ENCODE assay signal across 19 cellular contexts in the genomic region with DNA sequence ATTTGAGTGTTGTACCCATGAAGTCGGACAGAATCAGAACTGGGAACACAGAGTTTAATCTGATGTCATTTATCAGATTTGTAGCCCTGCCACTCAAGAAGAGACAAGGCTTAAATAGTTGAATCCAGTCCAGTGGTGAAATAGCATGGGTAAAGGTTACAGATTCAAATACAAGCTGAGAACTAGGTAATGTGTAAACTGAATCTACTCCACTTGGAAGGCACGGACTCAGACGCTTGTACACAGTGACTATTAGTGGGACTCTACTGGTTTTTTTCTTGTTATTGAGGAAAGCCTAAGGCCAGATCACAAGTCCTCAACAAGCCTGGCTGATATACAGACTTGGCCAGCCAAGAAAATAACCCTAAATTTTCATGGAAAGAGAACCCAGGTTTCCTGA.
DNase-seq lines count a peak whose midpoint lies in the region; ATAC-seq and TF ChIP-seq lines count a peak whose summit lies in the region.
"Had no signal": no experiment of that assay in that cellular context is flagged by ENCODE, and none has a peak within 500 bp of the region (broad histone marks: within the 10 kb centered on the region; RNA-seq: fewer than 3 reads in every experiment).

No MANE protein-coding gene starts in this region.

- H3K9me3 ChIP-seq in body of pancreas = no peaks in the 10 kb centered on the region
- H3K9me3 ChIP-seq in upper lobe of right lung = no peaks in the 10 kb centered on the region
- H3K9me3 ChIP-seq: BLaER1 treated with 17β-estradiol and CSF1 and Interleukin-3, amounts not matched to agents 10 nM and 100 nM had no signal

- H3K4me1 ChIP-seq in body of pancreas (peaks cover 9% of the 10 kb centered on the region), upper lobe of right lung (no peaks in the 10 kb centered on the region)

- 56 to 69% methylated on average over 3 of the region's 3 CpGs for WGBS in body of pancreas, 2 donors

- H3K27ac ChIP-seq in body of pancreas (peak overlapping the region in 1 of 4 donors; percentile 24), upper lobe of right lung (no peak overlapping the region)
- H3K27ac ChIP-seq: BLaER1 treated with 17β-estradiol and CSF1 and Interleukin-3, amounts not matched to agents 10 nM and 100 nM; HL-60 had no signal

- no peak for DNase-seq in body of pancreas
- no peak for DNase-seq in endothelial cell (ENCODE audit: low spot score)
- DNase-seq in upper lobe of right lung = no peak
- no peak for DNase-seq in GM20000 (ENCODE audit: low spot score)
- DNase-seq in SK-N-DZ (ENCODE audit: low spot score) = no peak
- DNase-seq: CD8-positive, alpha-beta memory T cell; COR-L47; DMS 273 treated with DMSO at 0.1 percent for 48 hours; DMS53; DND-41; EL; HCEC 1CT; IMR-90 had no signal

- intact Hi-C loops in body of pancreas (cut with DNase I) = no loop called here
- intact Hi-C loops in upper lobe of right lung (cut with DNase I) = no loop called here

- peaks cover 0 to 2% of the 10 kb centered on the region in 2 donors for H3K36me3 ChIP-seq in body of pancreas (replicated peaks in 1 of 2; ENCODE audit: insufficient read depth in 1 of 2, low read depth in 2 of 2)
- no peaks in the 10 kb centered on the region for H3K36me3 ChIP-seq in upper lobe of right lung
- H3K36me3 ChIP-seq: BLaER1 treated with 17β-estradiol and CSF1 and Interleukin-3, amounts not matched to agents 10 nM and 100 nM had no signal

- peaks cover 11% of the 10 kb centered on the region for H3K36me3 Mint-ChIP-seq in endothelial cell (ENCODE audit: low read depth, unreplicated experiment)
- H3K36me3 Mint-ChIP-seq in nephron (ENCODE audit: low read depth) = peaks cover 64% of the 10 kb centered on the region
- H3K36me3 Mint-ChIP-seq: CD8-positive, alpha-beta memory T cell had no signal

- H3K4me1 Mint-ChIP-seq in endothelial cell (ENCODE audit: unreplicated experiment) (peaks cover 4% of the 10 kb centered on the region), nephron (peaks cover 19% of the 10 kb centered on the region)
- H3K4me1 Mint-ChIP-seq: B cell; CD8-positive, alpha-beta memory T cell; GM23338 had no signal

- H3K4me3 Mint-ChIP-seq in endothelial cell (ENCODE audit: unreplicated experiment) (no peak overlapping the region), nephron (no peak overlapping the region)
- H3K4me3 Mint-ChIP-seq: B cell; CD8-positive, alpha-beta memory T cell; GM23338 had no signal

- H3K27me3 ChIP-seq in body of pancreas (no peaks in the 10 kb centered on the region), upper lobe of right lung (no peaks in the 10 kb centered on the region)
- H3K27me3 ChIP-seq: BLaER1 treated with 17β-estradiol and CSF1 and Interleukin-3, amounts not matched to agents 10 nM and 100 nM had no signal

- peak overlapping the region; percentile 40 for H3K27ac Mint-ChIP-seq in endothelial cell (ENCODE audit: unreplicated experiment)
- peak overlapping the region in 2 of 3 experiments; percentile 29 to 72 for H3K27ac Mint-ChIP-seq in nephron
- H3K27ac Mint-ChIP-seq: B cell; CD8-positive, alpha-beta memory T cell; GM23338 had no signal

- no peak overlapping the region for H3K4me3 ChIP-seq in body of pancreas
- H3K4me3 ChIP-seq in upper lobe of right lung = no peak overlapping the region
- H3K4me3 ChIP-seq: BLaER1 treated with 17β-estradiol and CSF1 and Interleukin-3, amounts not matched to agents 10 nM and 100 nM; GM23338 had no signal

- H3K9me3 Mint-ChIP-seq in endothelial cell (ENCODE audit: unreplicated experiment) = no peaks in the 10 kb centered on the region
- H3K9me3 Mint-ChIP-seq in nephron = no peaks in the 10 kb centered on the region
- H3K9me3 Mint-ChIP-seq: GM23338 had no signal

- ATAC-seq in body of pancreas (peak; percentile 13), upper lobe of right lung (peak; percentile 41), GM19452 (IDR thresholded peaks at IDR 0.05; ENCODE audit: unreplicated experiment) (no peak)
- ATAC-seq: GM23338 had no signal

- no peak for TF ChIP-seq CTCF in body of pancreas (IDR thresholded peaks at IDR 0.05)
- no peak for TF ChIP-seq CTCF in endothelial cell (IDR thresholded peaks at IDR 0.05; ENCODE audit: unreplicated experiment)
- no peak for TF ChIP-seq CTCF in nephron (IDR thresholded peaks at IDR 0.05; ENCODE audit: unreplicated experiment in 3 of 3)
- TF ChIP-seq CTCF in upper lobe of right lung (IDR thresholded peaks at IDR 0.05) = no peak
- no peak for TF ChIP-seq CTCF in GM20000 (IDR thresholded peaks at IDR 0.05; ENCODE audit: extremely low read depth, missing control alignments)

- H3K27me3 Mint-ChIP-seq in endothelial cell (ENCODE audit: unreplicated experiment) (no peaks in the 10 kb centered on the region), nephron (ENCODE audit: low read depth) (peaks cover 3% of the 10 kb centered on the region)

- no peak for TF ChIP-seq POLR2A in body of pancreas (IDR thresholded peaks at IDR 0.05)
